In genomic region chr6:301929-302705, GRCh38 we compare ENCODE assay signal across 17 cellular contexts. TPM values are rescaled to one million over a fixed set of nuclear protein-coding genes. Genes with fewer than 3 reads are reported as not detected.
A peak's percentile ranks its signal among the peaks of the same experiment; 100 is the strongest.
DNase-seq lines count a peak whose midpoint lies in the region; ATAC-seq and TF ChIP-seq lines count a peak whose summit lies in the region.
"Had no signal": no experiment of that assay in that cellular context is flagged by ENCODE, and none has a peak within 500 bp of the region (broad histone marks: within the 10 kb centered on the region; RNA-seq: fewer than 3 reads in every experiment).

No MANE protein-coding gene starts in this region.

- H3K4me1 Mint-ChIP-seq in chondrocyte (ENCODE audit: low read depth) (no peaks in the 10 kb centered on the region), osteocyte (ENCODE audit: unreplicated experiment) (peaks cover 5% of the 10 kb centered on the region)
- H3K4me1 Mint-ChIP-seq in activated T-cell treated with anti-CD3 and anti-CD28 coated beads, Interleukin-2, amount 50 U/mL, for 24 hours (ENCODE audit: low read depth), result peaks cover 16% of the 10 kb centered on the region
- H3K4me1 Mint-ChIP-seq: B cell, CD14-positive monocyte had no signal

- ATAC-seq in Right ventricle myocardium inferior (peak; percentile 4), left ventricle myocardium superior (no peak), GM21529 (IDR thresholded peaks at IDR 0.05; ENCODE audit: unreplicated experiment) (no peak)

- no peak for TF ChIP-seq CTCF in chondrocyte (IDR thresholded peaks at IDR 0.05)
- TF ChIP-seq CTCF in osteocyte (IDR thresholded peaks at IDR 0.05), result no peak

- H3K27ac Mint-ChIP-seq in chondrocyte (ENCODE audit: unreplicated experiment), result no peak overlapping the region
- H3K27ac Mint-ChIP-seq in osteocyte (ENCODE audit: unreplicated experiment), result no peak overlapping the region
- no peak overlapping the region for H3K27ac Mint-ChIP-seq in activated T-cell treated with anti-CD3 and anti-CD28 coated beads, Interleukin-2, amount 50 U/mL, for 24 hours
- H3K27ac Mint-ChIP-seq: B cell; CD14-positive monocyte; CD4-positive, alpha-beta T cell; CD8-positive, alpha-beta memory T cell had no signal

- H3K27me3 Mint-ChIP-seq in chondrocyte (ENCODE audit: low read depth) (no peaks in the 10 kb centered on the region), osteocyte (ENCODE audit: unreplicated experiment) (no peaks in the 10 kb centered on the region)
- no peaks in the 10 kb centered on the region for H3K27me3 Mint-ChIP-seq in activated T-cell treated with anti-CD3 and anti-CD28 coated beads, Interleukin-2, amount 50 U/mL, for 24 hours
- H3K27me3 Mint-ChIP-seq: B cell; CD4-positive, alpha-beta T cell; CD8-positive, alpha-beta memory T cell had no signal

- intact Hi-C loops in Right ventricle myocardium inferior (cut with DNase I) (no loop called here), left ventricle myocardium superior (cut with micrococcal nuclease) (no loop called here)

- H3K36me3 Mint-ChIP-seq in chondrocyte (ENCODE audit: low read depth) (peaks cover 5% of the 10 kb centered on the region), osteocyte (ENCODE audit: unreplicated experiment) (no peaks in the 10 kb centered on the region)
- no peaks in the 10 kb centered on the region for H3K36me3 Mint-ChIP-seq in activated T-cell treated with anti-CD3 and anti-CD28 coated beads, Interleukin-2, amount 50 U/mL, for 24 hours (ENCODE audit: low read depth)
- H3K36me3 Mint-ChIP-seq: CD14-positive monocyte had no signal

- DNase-seq in Right ventricle myocardium inferior (ENCODE audit: missing footprints) (no peak), left ventricle myocardium superior (no peak), chondrocyte (ENCODE audit: low spot score) (peak; percentile 93), osteocyte (ENCODE audit: extremely low spot score, unreplicated experiment) (peak; percentile 84), anterior cingulate cortex (lab: John Stamatoyannopoulos, UW) (no peak)
- no peak for DNase-seq in activated T-cell treated with anti-CD3 and anti-CD28 coated beads, Interleukin-2, amount 50 U/mL, for 24 hours
- DNase-seq: CD4-positive, alpha-beta T cell; CD8-positive, alpha-beta memory T cell; DMS53; DMS79 treated with DMSO at 0.1 percent for 48 hours; GF-D8; GM23248; H7; HCEC 1CT had no signal

- H3K4me3 Mint-ChIP-seq in chondrocyte (ENCODE audit: unreplicated experiment) (no peak overlapping the region), osteocyte (ENCODE audit: unreplicated experiment) (no peak overlapping the region)
- H3K4me3 Mint-ChIP-seq in activated T-cell treated with anti-CD3 and anti-CD28 coated beads, Interleukin-2, amount 50 U/mL, for 24 hours, result no peak overlapping the region
- H3K4me3 Mint-ChIP-seq: B cell; CD14-positive monocyte; CD4-positive, alpha-beta T cell; CD8-positive, alpha-beta memory T cell had no signal

- H3K9me3 Mint-ChIP-seq in chondrocyte (ENCODE audit: low read depth), result peaks cover 7% of the 10 kb centered on the region
- peaks cover 4% of the 10 kb centered on the region for H3K9me3 Mint-ChIP-seq in osteocyte (ENCODE audit: unreplicated experiment)
- H3K9me3 Mint-ChIP-seq in activated T-cell treated with anti-CD3 and anti-CD28 coated beads, Interleukin-2, amount 50 U/mL, for 24 hours, result no peaks in the 10 kb centered on the region
- H3K9me3 Mint-ChIP-seq: CD4-positive, alpha-beta T cell; CD8-positive, alpha-beta memory T cell had no signal

RNA-seq across cellular contexts. Expression of gene DUSP22, which starts 9.8 kb away (rescaled TPM):
- 50.0 TPM for total RNA-seq in Right ventricle myocardium inferior
- total RNA-seq in left ventricle myocardium superior, result 50.4 TPM
- total RNA-seq in chondrocyte, result 24.6 to 35.8 TPM (median 34.2 TPM) in 3 replicates
- 27.4 and 29.7 TPM in 2 replicates for total RNA-seq in osteocyte

Comparison
In these comparisons a context has a peak if more than half of its experiments do, and no peak if none do; other contexts are left out.
1. DNase-seq: peak in chondrocyte (single experiment) and osteocyte (single experiment); none in Right ventricle myocardium inferior (single experiment), left ventricle myocardium superior (single experiment), activated T-cell treated with anti-CD3 and anti-CD28 coated beads, Interleukin-2, amount 50 U/mL, for 24 hours (single experiment) and anterior cingulate cortex (0 of 58).